In genomic region chr3:81910244-81910852, GRCh38 we compare ENCODE assay signal across 8 cellular contexts.
DNase-seq lines count a peak whose midpoint lies in the region; ATAC-seq, FAIRE-seq and TF ChIP-seq lines count a peak whose summit lies in the region.

No MANE protein-coding gene starts in this region.

- H3K27ac ChIP-seq in RWPE2 (ENCODE audit: poor library complexity, severe bottlenecking) (no peak overlapping the region), fibroblast of lung (ENCODE audit: insufficient read depth, low read length) (no peak overlapping the region), pancreas (no peak overlapping the region)

- intact Hi-C loops in pancreas (cut with DNase I): no loop called here

- no peak overlapping the region for H3K4me2 ChIP-seq in fibroblast of lung (ENCODE audit: extremely low read depth, insufficient read depth, low read length)

- DNase-seq in D341Med (ENCODE audit: low spot score) (peak; percentile 51), RWPE2 (ENCODE audit: low spot score) (no peak), fibroblast of lung (ENCODE audit: low read depth in 2 of 2) (peak; percentile 15 to 44), pancreas (peak in 2 of 6 donors; percentile 5 to 25)
- no peak for DNase-seq in activated effector memory CD4-positive, alpha-beta T cell treated with Interleukin-2 at 50 U/mL for 16 hours

- ATAC-seq in GM18868 (IDR thresholded peaks at IDR 0.05; ENCODE audit: unreplicated experiment) (peak; percentile 60), HG03439 (IDR thresholded peaks at IDR 0.05; ENCODE audit: unreplicated experiment) (peak; percentile 66), RWPE2 (ENCODE audit: low read depth) (0 out of 3 replicates have a peak, but pooled peaks have one; percentile 44), pancreas (peak; percentile 56 to 79 (median 72)), HG03571 (IDR thresholded peaks at IDR 0.05; ENCODE audit: unreplicated experiment) (no peak)

- TF ChIP-seq CTCF in RWPE2 (IDR thresholded peaks at IDR 0.05; ENCODE audit: poor library complexity, severe bottlenecking) (peak; percentile 90), fibroblast of lung (conservative IDR thresholded peaks at IDR 0.05 in 1 of 2, IDR thresholded peaks at IDR 0.05 in 1 of 2; ENCODE audit: low read depth in 1 of 2, low read length in 2 of 2) (peak; percentile 83 to 84), pancreas (IDR thresholded peaks at IDR 0.05) (peak; percentile 60 to 76 (median 66))

- 9 to 13% methylated on average over 5 of the region's 5 CpGs for WGBS in pancreas, 2 donors

- H3K4me3 ChIP-seq in RWPE2 (ENCODE audit: severe bottlenecking) (no peak overlapping the region), fibroblast of lung (replicated peaks in 1 of 4; ENCODE audit: control extremely low read depth in 1 of 4, insufficient read depth in 1 of 4, low read depth in 3 of 4, low read length in 4 of 4) (no peak overlapping the region), pancreas (no peak overlapping the region)

- H3K9me3 ChIP-seq in RWPE2 (ENCODE audit: severe bottlenecking) (no peaks in the 10 kb centered on the region), fibroblast of lung (ENCODE audit: control insufficient read depth, insufficient read depth, low read depth, low read length) (no peaks in the 10 kb centered on the region), pancreas (no peaks in the 10 kb centered on the region)

- H3K36me3 ChIP-seq in RWPE2 (ENCODE audit: low read depth) (no peaks in the 10 kb centered on the region), fibroblast of lung (ENCODE audit: control insufficient read depth, insufficient read depth, low read length) (no peaks in the 10 kb centered on the region), pancreas (no peaks in the 10 kb centered on the region)

- H3K27me3 ChIP-seq in RWPE2 (ENCODE audit: insufficient read depth, poor library complexity, severe bottlenecking) (no peaks in the 10 kb centered on the region), fibroblast of lung (ENCODE audit: control insufficient read depth, insufficient read depth, low read length) (no peaks in the 10 kb centered on the region), pancreas (no peaks in the 10 kb centered on the region)

- H3K9ac ChIP-seq in fibroblast of lung (ENCODE audit: insufficient read depth, low read length): no peak overlapping the region

- H4K20me1 ChIP-seq in fibroblast of lung (ENCODE audit: control insufficient read depth, extremely low read depth, insufficient read depth, low read length): no peaks in the 10 kb centered on the region

- no peak overlapping the region for H2AFZ ChIP-seq in fibroblast of lung (ENCODE audit: low read length)

- H3K4me1 ChIP-seq in RWPE2 (ENCODE audit: insufficient read depth, poor library complexity, severe bottlenecking) (no peaks in the 10 kb centered on the region), fibroblast of lung (ENCODE audit: control insufficient read depth, extremely low read depth, insufficient read depth, low read length) (no peaks in the 10 kb centered on the region), pancreas (no peaks in the 10 kb centered on the region)

- no peak for FAIRE-seq in pancreas (lab: Jason Lieb, UNC)

- no peaks in the 10 kb centered on the region for H3K79me2 ChIP-seq in fibroblast of lung (ENCODE audit: control insufficient read depth, insufficient read depth, low read length)

Comparison
In these comparisons a context has a peak if more than half of its experiments do, and no peak if none do; other contexts are left out.
1. DNase-seq: peak in D341Med (single experiment) and fibroblast of lung (2 of 2); none in RWPE2 (single experiment) and activated effector memory CD4-positive, alpha-beta T cell treated with Interleukin-2 at 50 U/mL for 16 hours (single experiment).
2. Peak in every context shown above with its lines, with median percentiles within 50 percentile points of each other: CTCF ChIP-seq.